In the genomic region with DNA sequence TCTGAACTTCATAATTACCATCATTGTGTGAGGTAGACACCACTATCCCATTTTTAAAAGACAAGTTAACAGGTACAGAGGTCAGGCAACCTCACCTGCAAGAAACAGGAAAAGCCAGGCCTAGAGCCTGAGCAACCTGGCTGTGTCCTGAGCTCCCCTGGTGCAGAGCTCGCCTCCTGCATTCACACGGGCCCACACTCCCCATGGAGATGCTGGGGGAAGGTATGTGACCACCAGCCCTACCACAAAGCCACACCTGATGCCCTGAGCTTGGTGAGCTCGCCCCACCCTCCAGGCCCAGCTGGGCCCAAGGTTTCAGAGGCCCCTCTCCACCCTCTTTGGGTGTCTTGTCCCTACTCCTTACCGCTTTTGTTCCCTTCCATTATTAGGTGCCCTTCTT, we compare ENCODE assay signal across 16 cellular contexts. TPM values are rescaled to one million over a fixed set of nuclear protein-coding genes. Genes with fewer than 3 reads are reported as not detected.
DNase-seq lines count a peak whose midpoint lies in the region; ATAC-seq and TF ChIP-seq lines count a peak whose summit lies in the region.
"Had no signal": no experiment of that assay in that cellular context is flagged by ENCODE, and none has a peak within 500 bp of the region (broad histone marks: within the 10 kb centered on the region; RNA-seq: fewer than 3 reads in every experiment).

No MANE protein-coding gene starts in this region.

- peaks cover 10% of the 10 kb centered on the region; the same call in 1 of the 2 replicates for H3F3A ChIP-seq in OCI-LY1 (ENCODE audit: insufficient read depth, low read length)

- peaks cover 35 to 39% of the 10 kb centered on the region in 2 donors for H3K4me1 Mint-ChIP-seq in natural killer cell
- peaks cover 45 to 46% of the 10 kb centered on the region in 2 donors for H3K4me1 Mint-ChIP-seq in natural killer cell treated with Interleukin-12 subunit alpha and Interleukin-12 subunit beta and Interleukin-15 and Interleukin-18, amount 100 ng/mL, for 72 hours (ENCODE audit: low read depth in 2 of 2)
- H3K4me1 Mint-ChIP-seq in endothelial cell (ENCODE audit: unreplicated experiment): peaks cover 23% of the 10 kb centered on the region

- H3K9ac ChIP-seq in OCI-LY1 (ENCODE audit: low read length): no peak overlapping the region

- H3K4me1 ChIP-seq in OCI-LY1 (ENCODE audit: insufficient read depth, low read length, severe bottlenecking): peaks cover 29% of the 10 kb centered on the region
- peaks cover 19 to 33% (median 28%) of the 10 kb centered on the region in 4 donors for H3K4me1 ChIP-seq in stomach

- 0 out of 2 replicates have a peak, but pooled peaks cover under 1% of the 10 kb centered on the region for H3K79me2 ChIP-seq in OCI-LY1 (ENCODE audit: insufficient read depth, low read length)

- TF ChIP-seq CTCF in natural killer cell (IDR thresholded peaks at IDR 0.05): no peak
- no peak for TF ChIP-seq CTCF in OCI-LY1 (IDR thresholded peaks at IDR 0.05; ENCODE audit: low read length)
- TF ChIP-seq CTCF in endothelial cell (IDR thresholded peaks at IDR 0.05; ENCODE audit: unreplicated experiment): no peak
- no peak for TF ChIP-seq CTCF in stomach (IDR thresholded peaks at IDR 0.05)

- H3K27ac Mint-ChIP-seq in natural killer cell: peak overlapping the region; percentile 20 to 43
- peak overlapping the region in 1 of 2 donors; percentile 78 for H3K27ac Mint-ChIP-seq in natural killer cell treated with Interleukin-12 subunit alpha and Interleukin-12 subunit beta and Interleukin-15 and Interleukin-18, amount 100 ng/mL, for 72 hours
- H3K27ac Mint-ChIP-seq in endothelial cell (ENCODE audit: unreplicated experiment): peak overlapping the region; percentile 76

- H3K4me2 ChIP-seq in OCI-LY1 (ENCODE audit: low read length): no peak overlapping the region

- no peak for DNase-seq in natural killer cell
- no peak for DNase-seq in natural killer cell treated with Interleukin-12 subunit alpha and Interleukin-12 subunit beta and Interleukin-15 and Interleukin-18, amount 100 ng/mL, for 72 hours (ENCODE audit: low spot score)
- DNase-seq in endothelial cell (ENCODE audit: low spot score): no peak
- no peak for DNase-seq in stomach
- DNase-seq in NCI-H524 treated with DMSO at 0.1 percent for 48 hours (lab: John Stamatoyannopoulos, UW): no peak
- no peak for DNase-seq in stimulated activated CD4-positive, alpha-beta T cell treated with anti-CD3 and anti-CD28 coated beads, Interleukin-4, amount 100 ng/mL, for 24 hours
- no peak for DNase-seq in HCEC 1CT
- DNase-seq: BE2C, DMS79, mammary epithelial cell, NCI-H1436, NCI-H446, Peyer's patch, SW 1271 had no signal

- peak overlapping the region; percentile 60 for H3K27ac ChIP-seq in OCI-LY1 (ENCODE audit: low read depth, low read length, poor library complexity, severe bottlenecking)
- peak overlapping the region in 3 of 5 donors; percentile 28 to 78 (median 72) for H3K27ac ChIP-seq in stomach

- no peak for TF ChIP-seq EP300 in stomach (IDR thresholded peaks at IDR 0.05)

- no peaks in the 10 kb centered on the region for H3K27me3 Mint-ChIP-seq in natural killer cell (ENCODE audit: low read depth in 2 of 2)
- peaks cover 0 to 6% of the 10 kb centered on the region in 2 donors for H3K27me3 Mint-ChIP-seq in natural killer cell treated with Interleukin-12 subunit alpha and Interleukin-12 subunit beta and Interleukin-15 and Interleukin-18, amount 100 ng/mL, for 72 hours
- H3K27me3 Mint-ChIP-seq in endothelial cell (ENCODE audit: unreplicated experiment): peaks cover 7% of the 10 kb centered on the region

- H2AFZ ChIP-seq in OCI-LY1 (ENCODE audit: low read length): no peak overlapping the region

- H3K9me3 ChIP-seq in OCI-LY1 (ENCODE audit: low read length) (no peaks in the 10 kb centered on the region), stomach (no peaks in the 10 kb centered on the region)
- H3K9me3 ChIP-seq: BE2C, Peyer's patch had no signal

- H3K36me3 Mint-ChIP-seq in natural killer cell: no peaks in the 10 kb centered on the region
- H3K36me3 Mint-ChIP-seq in natural killer cell treated with Interleukin-12 subunit alpha and Interleukin-12 subunit beta and Interleukin-15 and Interleukin-18, amount 100 ng/mL, for 72 hours: peaks cover 27% of the 10 kb centered on the region
- peaks cover 29% of the 10 kb centered on the region for H3K36me3 Mint-ChIP-seq in endothelial cell (ENCODE audit: low read depth, unreplicated experiment)

- ATAC-seq in natural killer cell: no peak
- no peak for ATAC-seq in natural killer cell treated with Interleukin-12 subunit alpha and Interleukin-12 subunit beta and Interleukin-15 and Interleukin-18, amount 100 ng/mL, for 72 hours

- H3K27me3 ChIP-seq in OCI-LY1 (ENCODE audit: insufficient read depth, low read length) (no peaks in the 10 kb centered on the region), stomach (no peaks in the 10 kb centered on the region)
- H3K27me3 ChIP-seq: Peyer's patch had no signal

- no peaks in the 10 kb centered on the region for H4K20me1 ChIP-seq in OCI-LY1 (ENCODE audit: insufficient read depth, low read length)

- peaks cover 50% of the 10 kb centered on the region for H3K36me3 ChIP-seq in OCI-LY1 (ENCODE audit: insufficient read depth, low read length)
- H3K36me3 ChIP-seq in stomach: peaks cover 25 to 47% (median 45%) of the 10 kb centered on the region in 4 donors

- H3K9me3 Mint-ChIP-seq in natural killer cell (no peaks in the 10 kb centered on the region), endothelial cell (ENCODE audit: unreplicated experiment) (no peaks in the 10 kb centered on the region)
- no peaks in the 10 kb centered on the region for H3K9me3 Mint-ChIP-seq in natural killer cell treated with Interleukin-12 subunit alpha and Interleukin-12 subunit beta and Interleukin-15 and Interleukin-18, amount 100 ng/mL, for 72 hours

- no peak for TF ChIP-seq POLR2A in stomach (IDR thresholded peaks at IDR 0.05)

- H3K4me3 ChIP-seq in OCI-LY1 (ENCODE audit: low read depth, low read length, poor library complexity, severe bottlenecking): no peak overlapping the region
- H3K4me3 ChIP-seq in stomach: no peak overlapping the region
- H3K4me3 ChIP-seq: Peyer's patch had no signal

- H3K4me3 Mint-ChIP-seq in natural killer cell: no peak overlapping the region
- no peak overlapping the region for H3K4me3 Mint-ChIP-seq in natural killer cell treated with Interleukin-12 subunit alpha and Interleukin-12 subunit beta and Interleukin-15 and Interleukin-18, amount 100 ng/mL, for 72 hours
- no peak overlapping the region for H3K4me3 Mint-ChIP-seq in endothelial cell (ENCODE audit: unreplicated experiment)

- intact Hi-C loops in natural killer cell (cut with micrococcal nuclease): no loop called here
- intact Hi-C loops in stomach (cut with DNase I; ENCODE audit: low total_unique reads): no loop called here

- 72 to 83% (median 81%) methylated on average over 4 of the region's 4 CpGs for WGBS in stomach, 5 donors

- H3K9me2 ChIP-seq in OCI-LY1 (ENCODE audit: low read depth, low read length): no peaks in the 10 kb centered on the region

RNA-seq across cellular contexts. Expression of gene EFCAB12, which starts 1.2 kb away (rescaled TPM):
- total RNA-seq in natural killer cell: 1 to 10 TPM in 2 of 3 donors, under 1 TPM in 1; 0.94 to 3.3 (median 1.4) TPM
- 1 to 10 TPM; 1.0 to 2.3 TPM for total RNA-seq in natural killer cell treated with Interleukin-12 subunit alpha and Interleukin-12 subunit beta and Interleukin-15 and Interleukin-18, amount 100 ng/mL, for 72 hours
- total RNA-seq in endothelial cell (ENCODE audit: unreplicated experiment): 0.21 TPM
- total RNA-seq in stomach: 1 to 10 TPM in 1 of 5 donors, under 1 TPM in 2, not detected in 2; 0.72 to 4.0 (median 0.92) TPM
- 1 to 10 TPM in 2 of 3 donors, under 1 TPM in 1; 0.33 to 2.7 (median 2.6) TPM for polyA plus RNA-seq in stomach
- total RNA-seq: chondrocyte had no signal

RNA-seq across cellular contexts. Expression of gene MBD4, which starts 10.2 kb away (rescaled TPM):
- 10 to 100 TPM; 46.4 to 55.6 (median 48.0) TPM for total RNA-seq in natural killer cell
- total RNA-seq in natural killer cell treated with Interleukin-12 subunit alpha and Interleukin-12 subunit beta and Interleukin-15 and Interleukin-18, amount 100 ng/mL, for 72 hours: 10 to 100 TPM; 63.6 to 72.6 TPM
- 30.6 TPM for total RNA-seq in endothelial cell (ENCODE audit: unreplicated experiment)
- total RNA-seq in stomach: 10 to 100 TPM in 4 of 5 donors, 1 to 10 TPM in 1; 5.8 to 74.1 (median 40.6) TPM
- 10 to 100 TPM; 13.8 to 23.4 (median 20.1) TPM for polyA plus RNA-seq in stomach

RNA-seq across cellular contexts. Expression of gene IFT122, which starts 10.4 kb away (rescaled TPM):
- total RNA-seq in natural killer cell: 10 to 100 TPM; 20.7 to 26.6 (median 23.9) TPM
- total RNA-seq in natural killer cell treated with Interleukin-12 subunit alpha and Interleukin-12 subunit beta and Interleukin-15 and Interleukin-18, amount 100 ng/mL, for 72 hours: 10 to 100 TPM; 13.1 to 27.4 TPM
- 25.1 TPM for total RNA-seq in endothelial cell (ENCODE audit: unreplicated experiment)
- 100 to 1,000 TPM in 2 of 5 donors, 10 to 100 TPM in 2, 1 to 10 TPM in 1; 9.9 to 163 (median 61.5) TPM for total RNA-seq in stomach
- 10 to 100 TPM; 12.3 to 17.0 (median 13.9) TPM for polyA plus RNA-seq in stomach
